19 cellular contexts compared by ENCODE assay signal in genomic region chr7:122413339-122413738, GRCh38.
"Had no signal": no experiment of that assay in that cellular context is flagged by ENCODE, and none has a peak within 500 bp of the region (broad histone marks: within the 10 kb centered on the region; RNA-seq: fewer than 3 reads in every experiment).

No MANE protein-coding gene starts in this region.

- H3K4me3 Mint-ChIP-seq: activated CD4-positive, alpha-beta T cell treated with anti-CD3 and anti-CD28 coated beads, Interleukin-2, amount 10 ng/mL, durations not matched to agents 7 days and 5 days; effector memory CD8-positive, alpha-beta T cell; immature natural killer cell; neural crest cell; stimulated activated naive CD8-positive, alpha-beta T cell treated with anti-CD3 and anti-CD28 coated beads, Interleukin-15, amount 100 ng/mL, for 72 hours had no signal

- ATAC-seq: effector memory CD8-positive, alpha-beta T cell; stimulated activated naive CD8-positive, alpha-beta T cell treated with anti-CD3 and anti-CD28 coated beads, Interleukin-15, amount 100 ng/mL, for 72 hours had no signal

- H3K27ac ChIP-seq: epithelial cell of prostate, heart left ventricle, pancreas, sigmoid colon, spleen, testis had no signal

- DNase-seq: activated CD4-positive, alpha-beta T cell treated with anti-CD3 and anti-CD28 coated beads, Interleukin-2, amount 10 ng/mL, durations not matched to agents 7 days and 5 days; activated CD8-positive, alpha-beta memory T cell treated with anti-CD3 and anti-CD28 coated beads for 24 hours; activated naive CD4-positive, alpha-beta T cell; aorta; cerebellar nuclear complex; dermis blood vessel endothelial cell; effector memory CD8-positive, alpha-beta T cell; foreskin melanocyte; immature natural killer cell; midbrain; spleen; stimulated activated naive CD8-positive, alpha-beta T cell treated with anti-CD3 and anti-CD28 coated beads, Interleukin-15, amount 100 ng/mL, for 72 hours; testis had no signal

- H3K4me1 Mint-ChIP-seq: activated CD4-positive, alpha-beta T cell treated with anti-CD3 and anti-CD28 coated beads, Interleukin-2, amount 10 ng/mL, durations not matched to agents 7 days and 5 days; immature natural killer cell; stimulated activated naive CD8-positive, alpha-beta T cell treated with anti-CD3 and anti-CD28 coated beads, Interleukin-15, amount 100 ng/mL, for 72 hours had no signal

- H3K27me3 ChIP-seq: heart left ventricle, pancreas, sigmoid colon, spleen, testis had no signal

- H3K4me1 ChIP-seq: heart left ventricle, pancreas, sigmoid colon, spleen, testis had no signal

- H3K27ac Mint-ChIP-seq: activated CD4-positive, alpha-beta T cell treated with anti-CD3 and anti-CD28 coated beads, Interleukin-2, amount 10 ng/mL, durations not matched to agents 7 days and 5 days; effector memory CD8-positive, alpha-beta T cell; immature natural killer cell; stimulated activated naive CD8-positive, alpha-beta T cell treated with anti-CD3 and anti-CD28 coated beads, Interleukin-15, amount 100 ng/mL, for 72 hours had no signal

- H3K4me3 ChIP-seq: heart left ventricle, lung, pancreas, sigmoid colon, spleen, testis had no signal

- H3K36me3 ChIP-seq: sigmoid colon, spleen had no signal

- H3K27me3 Mint-ChIP-seq: activated CD4-positive, alpha-beta T cell treated with anti-CD3 and anti-CD28 coated beads, Interleukin-2, amount 10 ng/mL, durations not matched to agents 7 days and 5 days; effector memory CD8-positive, alpha-beta T cell; stimulated activated naive CD8-positive, alpha-beta T cell treated with anti-CD3 and anti-CD28 coated beads, Interleukin-15, amount 100 ng/mL, for 72 hours had no signal

- H3K9me3 ChIP-seq: heart left ventricle, pancreas, sigmoid colon, spleen, testis had no signal
